ENCODE assay signal across 27 cellular contexts in the genomic region with DNA sequence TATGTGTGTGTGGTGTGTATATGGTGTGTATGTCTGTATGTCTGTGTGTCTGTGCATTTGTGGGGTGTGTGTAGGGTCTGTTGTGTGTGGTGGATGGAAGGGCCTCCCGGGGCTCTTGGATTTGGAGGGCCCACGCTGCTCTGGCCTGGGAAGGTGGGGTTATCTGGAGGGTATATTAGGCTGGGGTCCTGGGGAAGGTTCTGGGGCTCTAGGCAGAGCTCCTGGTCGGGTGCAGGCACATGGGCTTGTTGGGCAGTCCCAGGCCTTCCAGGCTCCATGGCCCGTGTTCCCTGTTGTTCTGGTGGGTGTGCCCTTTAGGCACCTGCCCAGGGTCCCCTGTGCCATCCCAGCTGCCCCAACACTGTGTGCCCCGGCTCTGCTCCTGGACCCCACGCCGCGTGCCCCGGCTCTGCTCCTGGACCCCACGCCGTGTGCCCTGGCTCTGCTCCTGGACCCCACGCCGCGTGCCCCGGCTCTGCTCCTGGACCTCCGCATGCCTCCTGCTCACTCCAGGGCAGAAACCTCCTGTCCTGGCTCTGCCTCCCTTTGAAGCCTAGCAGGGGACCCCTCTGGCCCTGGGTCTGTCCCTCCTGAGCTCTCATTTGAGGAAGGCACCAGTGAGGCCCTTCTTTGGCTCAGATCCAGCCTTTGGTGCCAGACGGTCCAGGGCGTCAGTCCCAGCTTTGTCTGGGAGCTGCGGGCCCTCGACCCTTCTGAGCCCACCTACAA. TPM values are rescaled to one million over a fixed set of nuclear protein-coding genes. Genes with fewer than 3 reads are reported as not detected.
DNase-seq lines count a peak whose midpoint lies in the region; ATAC-seq, FAIRE-seq and TF ChIP-seq lines count a peak whose summit lies in the region.
"Had no signal": no experiment of that assay in that cellular context is flagged by ENCODE, and none has a peak within 500 bp of the region (broad histone marks: within the 10 kb centered on the region; RNA-seq: fewer than 3 reads in every experiment).

No MANE protein-coding gene starts in this region.

- H3K9me1 ChIP-seq in K562 (ENCODE audit: control insufficient read depth, insufficient read depth, low read length): peaks cover 2% of the 10 kb centered on the region

- 23% methylated on average over 13 of the region's 20 CpGs for WGBS in K562 (ENCODE audit: insufficient coverage, low coverage, missing lambda C conversion rate)

- H3K9me3 ChIP-seq in left ventricle myocardium inferior (replicated peaks) (no peaks in the 10 kb centered on the region), K562 (replicated peaks; ENCODE audit: control insufficient read depth, insufficient read depth, low read depth, low read length) (peaks cover 3% of the 10 kb centered on the region), kidney (ENCODE audit: control insufficient read depth in 1 of 2, low read length in 2 of 2) (no peaks in the 10 kb centered on the region), parathyroid adenoma (ENCODE audit: control insufficient read depth, low read length) (no peaks in the 10 kb centered on the region), PC-3 (ENCODE audit: low read length) (no peaks in the 10 kb centered on the region)
- H3K9me3 ChIP-seq: BE2C had no signal

- POLR2A ChIA-PET in K562 (lab: Yijun Ruan, JAX) (no interaction called here), PC-3 (lab: Charles Lee; ENCODE audit: unreplicated experiment) (no interaction called here)

- no peaks in the 10 kb centered on the region for H3K9me2 ChIP-seq in PC-3 (replicated peaks; ENCODE audit: low read length)

- no peak overlapping the region for H3K4me2 ChIP-seq in K562 (ENCODE audit: insufficient read depth, low read length)
- H3K4me2 ChIP-seq in parathyroid adenoma (ENCODE audit: low read length): no peak overlapping the region
- no peak overlapping the region for H3K4me2 ChIP-seq in PC-3 (ENCODE audit: low read length)
- H3K4me2 ChIP-seq: KMS-11 had no signal

- TF ChIP-seq CTCF in left ventricle myocardium inferior (IDR thresholded peaks at IDR 0.05; ENCODE audit: borderline replicate concordance) (no peak), K562 (IDR thresholded peaks at IDR 0.05 in 2 of 3, conservative IDR thresholded peaks at IDR 0.05 in 1 of 3; ENCODE audit: insufficient read depth in 2 of 3, low read depth in 1 of 3, low read length in 3 of 3) (no peak), kidney (IDR thresholded peaks at IDR 0.05; ENCODE audit: borderline replicate concordance, extremely low read depth, insufficient read depth) (no peak), parathyroid adenoma (IDR thresholded peaks at IDR 0.05) (no peak), PC-3 (conservative IDR thresholded peaks at IDR 0.05; ENCODE audit: low read depth, low read length) (no peak)

- no peak for TF ChIP-seq POLR2A in K562 (conservative IDR thresholded peaks at IDR 0.05)

- no peak overlapping the region for H3K27ac ChIP-seq in left ventricle myocardium inferior (replicated peaks)
- H3K27ac ChIP-seq in K562 (ENCODE audit: extremely low read depth, low read depth, low read length): no peak overlapping the region
- H3K27ac ChIP-seq in kidney (ENCODE audit: low read depth in 2 of 2, low read length in 2 of 2): no peak overlapping the region
- peak overlapping the region; percentile 68 for H3K27ac ChIP-seq in parathyroid adenoma
- H3K27ac ChIP-seq in PC-3 (ENCODE audit: low read length): no peak overlapping the region
- H3K27ac ChIP-seq: HL-60, KMS-11 had no signal

- TF ChIP-seq EP300 in K562 (IDR thresholded peaks at IDR 0.05; ENCODE audit: low read length): no peak

- no TSS peak for BruUV-seq in K562 (replicated peaks; lab: Mats Ljungman, UMichigan)
- BruUV-seq in PC-3 (replicated peaks; lab: Mats Ljungman, UMichigan): no TSS peak

- H2AFZ ChIP-seq in K562 (ENCODE audit: low read depth, low read length) (no peak overlapping the region), parathyroid adenoma (no peak overlapping the region), PC-3 (ENCODE audit: low read length) (no peak overlapping the region)

- DNase-seq in left ventricle myocardium superior (peak; percentile 13), left ventricle myocardium inferior (no peak), K562 (ENCODE audit: extremely low read depth in 1 of 4, low spot score in 3 of 4) (no peak), kidney (peak; percentile 59), PC-3 (no peak)
- DNase-seq in activated T-cell treated with anti-CD3 and anti-CD28 coated beads, Interleukin-2, amount 50 U/mL, for 1 hour: no peak
- DNase-seq: BE2C, DMS79, HFFc6, NCI-H1092 treated with DMSO at 0.1 percent for 48 hours, NCI-H146, NCI-H2029, NCI-H2171, NCI-H345, NCI-H524, NCI-H774, SHP77 had no signal

- no peaks in the 10 kb centered on the region for H3F3A ChIP-seq in PC-3 (ENCODE audit: low read length, unreplicated experiment)

- in situ Hi-C loops in K562 (cut with MboI): no loop called here

- no peak for TF ChIP-seq RAD21 in K562 (CRISPR knock-in tag; conservative IDR thresholded peaks at IDR 0.05 in 1 of 2, IDR thresholded peaks at IDR 0.05 in 1 of 2)

- intact Hi-C loops in left ventricle myocardium superior (cut with micrococcal nuclease) (no loop called here), left ventricle myocardium inferior (cut with micrococcal nuclease) (no loop called here), K562 (cut with micrococcal nuclease) (no loop called here), kidney (cut with DNase I) (no loop called here), PC-3 (cut with micrococcal nuclease) (no loop called here)

- FAIRE-seq in K562 (lab: Jason Lieb, UNC): no peak
- FAIRE-seq in kidney (lab: Jason Lieb, UNC): no peak
- FAIRE-seq: D721Med, RCC 7860 had no signal

- CTCF ChIA-PET in K562 (lab: Yijun Ruan, JAX; ENCODE audit: low intra/inter-chr PET ratio) (no interaction called here), PC-3 (lab: Charles Lee) (no interaction called here)

- H3K27me3 ChIP-seq in left ventricle myocardium inferior (ENCODE audit: low read depth) (peaks cover 56% of the 10 kb centered on the region), K562 (ENCODE audit: control insufficient read depth in 2 of 2, insufficient read depth in 2 of 2, low read length in 2 of 2) (peaks cover 0 to 52% of the 10 kb centered on the region in 2 experiments; a peak in 4 of 5 replicates), parathyroid adenoma (ENCODE audit: control insufficient read depth, insufficient read depth, low read length) (no peaks in the 10 kb centered on the region), PC-3 (ENCODE audit: low read length) (no peaks in the 10 kb centered on the region)
- H3K27me3 ChIP-seq: BE2C had no signal

- H3K79me2 ChIP-seq in K562 (ENCODE audit: control insufficient read depth, insufficient read depth, low read length): no peaks in the 10 kb centered on the region
- peaks cover 25% of the 10 kb centered on the region for H3K79me2 ChIP-seq in parathyroid adenoma
- H3K79me2 ChIP-seq in PC-3 (ENCODE audit: low read length): no peaks in the 10 kb centered on the region

- H3K9ac ChIP-seq in K562 (ENCODE audit: insufficient read depth in 1 of 2, low read depth in 2 of 2, low read length in 2 of 2) (no peak overlapping the region), kidney (ENCODE audit: low read length in 2 of 2) (no peak overlapping the region), parathyroid adenoma (no peak overlapping the region), PC-3 (ENCODE audit: low read length) (no peak overlapping the region)
- H3K9ac ChIP-seq: KMS-11 had no signal

- H3K4me1 ChIP-seq in left ventricle myocardium inferior (no peaks in the 10 kb centered on the region), K562 (replicated peaks in 1 of 2; ENCODE audit: control insufficient read depth in 2 of 2, insufficient read depth in 2 of 2, low read length in 2 of 2) (peaks cover 0 to 18% of the 10 kb centered on the region in 2 experiments; a peak in 1 of 5 replicates), kidney (ENCODE audit: control insufficient read depth in 1 of 2, insufficient read depth in 1 of 2, low read depth in 1 of 2, low read length in 2 of 2) (no peaks in the 10 kb centered on the region), parathyroid adenoma (peaks cover 25% of the 10 kb centered on the region), PC-3 (ENCODE audit: insufficient read depth, low read length) (peaks cover 15% of the 10 kb centered on the region)

- H3K36me3 ChIP-seq in left ventricle myocardium inferior: no peaks in the 10 kb centered on the region
- no peaks in the 10 kb centered on the region for H3K36me3 ChIP-seq in K562 (ENCODE audit: control insufficient read depth, insufficient read depth, low read length)
- H3K36me3 ChIP-seq in kidney (ENCODE audit: control insufficient read depth in 1 of 2, insufficient read depth in 2 of 2, low read length in 2 of 2): no peaks in the 10 kb centered on the region
- H3K36me3 ChIP-seq in parathyroid adenoma (ENCODE audit: control insufficient read depth, insufficient read depth, low read length): no peaks in the 10 kb centered on the region
- no peaks in the 10 kb centered on the region for H3K36me3 ChIP-seq in PC-3 (ENCODE audit: low read depth, low read length)
- H3K36me3 ChIP-seq: BE2C had no signal

- H3K4me3 ChIP-seq in left ventricle myocardium inferior (no peak overlapping the region), K562 (no peak overlapping the region), kidney (ENCODE audit: low read length in 2 of 2) (no peak overlapping the region), parathyroid adenoma (ENCODE audit: low read depth, low read length) (no peak overlapping the region), PC-3 (ENCODE audit: low read length) (no peak overlapping the region)

- ATAC-seq in left ventricle myocardium superior (no peak), K562 (no peak), GM19023 (IDR thresholded peaks at IDR 0.05; ENCODE audit: unreplicated experiment) (no peak), PC-3 (no peak)

- H4K20me1 ChIP-seq in K562 (replicated peaks; ENCODE audit: control insufficient read depth, insufficient read depth, low read length) (peaks cover 7% of the 10 kb centered on the region), PC-3 (ENCODE audit: low read length) (no peaks in the 10 kb centered on the region)

RNA-seq across cellular contexts. Expression of a gene that starts 10.2 kb away (rescaled TPM):
- total RNA-seq in left ventricle myocardium superior (0.20 TPM), left ventricle myocardium inferior (0.11 TPM), K562 (2014; rRNA removed) (0.12 TPM in 1 of 2 replicates, not detected in the other), K562 (2014; rRNA removed; fragmentation: Illumina TruSeq; extraction: Trizol) (0.04 TPM in 1 of 2 replicates, not detected in the other), K562 (2015; rRNA removed; fragmentation: Illumina TruSeq; extraction: Trizol) (not detected in 2 replicates), K562 (2021) (0.02 TPM in 1 of 2 replicates, not detected in the other), kidney (not detected), PC-3 (2014; rRNA removed) (0.22 and 0.29 TPM in 2 replicates)
- total RNA-seq in K562 (2011; cell fraction: chromatin; rRNA removed; ENCODE audit: low replicate concordance): 0.14 TPM in 1 of 2 replicates, not detected in the other
- 0.26 TPM in 1 of 2 replicates, not detected in the other for total RNA-seq in K562 (2011; cell fraction: nucleolus; rRNA removed)
- not detected in 2 replicates for total RNA-seq in K562 (2011; cell fraction: nucleoplasm; rRNA removed)
- polyA plus RNA-seq in K562 (2011; rRNA removed) (0.10 and 0.12 TPM in 2 replicates), K562 (2014; fragmentation: Illumina TruSeq; extraction: Trizol) (0.12 TPM in 1 of 2 replicates, not detected in the other), K562 (2014; fragmentation: Nextera tagmentation; extraction: Ambion mirVana) (under 1 TPM in 1 of 2 experiments, not detected in 1; 0.06 TPM), K562 (2014; rRNA removed) (0.05 TPM in 1 of 2 replicates, not detected in the other), kidney (ENCODE audit: insufficient read depth, low read depth, low replicate concordance) (not detected)
- 0.03 and 0.13 TPM in 2 replicates for polyA plus RNA-seq in K562 (2011; cell fraction: cytosol; rRNA removed)
- polyA plus RNA-seq in K562 (2011; cell fraction: nucleus; rRNA removed): 0.04 and 0.17 TPM in 2 replicates
- polyA plus RNA-seq in K562 (2012): 0.04 and 0.07 TPM in 2 replicates
- 0.07 and 0.09 TPM in 2 replicates for polyA minus RNA-seq in K562 (2011; rRNA and poly(A)+ RNA removed)
- polyA minus RNA-seq in K562 (2011; cell fraction: cytosol; rRNA and poly(A)+ RNA removed): not detected in 2 replicates
- 0.11 TPM in 1 of 2 replicates, not detected in the other for polyA minus RNA-seq in K562 (2011; cell fraction: nucleus; rRNA and poly(A)+ RNA removed)
- total RNA-seq: A673, HFFc6 had no signal

RNA-seq across cellular contexts. Expression of a gene that starts 46.7 kb away (rescaled TPM):
- not detected for total RNA-seq in left ventricle myocardium superior
- not detected for total RNA-seq in left ventricle myocardium inferior
- not detected in 2 replicates for total RNA-seq in K562 (2011; cell fraction: chromatin; rRNA removed; ENCODE audit: low replicate concordance)
- total RNA-seq in K562 (2011; cell fraction: nucleolus; rRNA removed): not detected in 2 replicates
- not detected in 2 replicates for total RNA-seq in K562 (2011; cell fraction: nucleoplasm; rRNA removed)
- total RNA-seq in K562 (2014; rRNA removed): not detected in 2 replicates
- not detected in 2 replicates for total RNA-seq in K562 (2014; rRNA removed; fragmentation: Illumina TruSeq; extraction: Trizol)
- not detected in 2 replicates for total RNA-seq in K562 (2015; rRNA removed; fragmentation: Illumina TruSeq; extraction: Trizol)
- not detected in 2 replicates for total RNA-seq in K562 (2021)
- polyA plus RNA-seq in K562 (2011; rRNA removed): not detected in 2 replicates
- polyA plus RNA-seq in K562 (2011; cell fraction: cytosol; rRNA removed): not detected in 2 replicates
- polyA plus RNA-seq in K562 (2011; cell fraction: nucleus; rRNA removed): not detected in 2 replicates
- polyA plus RNA-seq in K562 (2012): not detected in 2 replicates
- polyA plus RNA-seq in K562 (2014; fragmentation: Illumina TruSeq; extraction: Trizol): not detected in 2 replicates
- not detected for polyA plus RNA-seq in K562 (2014; fragmentation: Nextera tagmentation; extraction: Ambion mirVana)
- not detected in 2 replicates for polyA plus RNA-seq in K562 (2014; rRNA removed)
- polyA minus RNA-seq in K562 (2011; rRNA and poly(A)+ RNA removed): not detected in 2 replicates
- polyA minus RNA-seq in K562 (2011; cell fraction: cytosol; rRNA and poly(A)+ RNA removed): not detected in 2 replicates
- not detected in 2 replicates for polyA minus RNA-seq in K562 (2011; cell fraction: nucleus; rRNA and poly(A)+ RNA removed)
- total RNA-seq in kidney: not detected
- not detected for polyA plus RNA-seq in kidney (ENCODE audit: insufficient read depth, low read depth, low replicate concordance)
- total RNA-seq in PC-3 (2014; rRNA removed): not detected in 2 replicates
- total RNA-seq: A673, H7, HFFc6, HT-29, OCI-LY7 had no signal

Comparison
In these comparisons a context has a peak if more than half of its experiments do, and no peak if none do; other contexts are left out.
1. DNase-seq: peak in left ventricle myocardium superior (single experiment) and kidney (single experiment); none in left ventricle myocardium inferior (single experiment), K562 (0 of 4), activated T-cell treated with anti-CD3 and anti-CD28 coated beads, Interleukin-2, amount 50 U/mL, for 1 hour (single experiment) and PC-3 (single experiment).